In the genomic region with DNA sequence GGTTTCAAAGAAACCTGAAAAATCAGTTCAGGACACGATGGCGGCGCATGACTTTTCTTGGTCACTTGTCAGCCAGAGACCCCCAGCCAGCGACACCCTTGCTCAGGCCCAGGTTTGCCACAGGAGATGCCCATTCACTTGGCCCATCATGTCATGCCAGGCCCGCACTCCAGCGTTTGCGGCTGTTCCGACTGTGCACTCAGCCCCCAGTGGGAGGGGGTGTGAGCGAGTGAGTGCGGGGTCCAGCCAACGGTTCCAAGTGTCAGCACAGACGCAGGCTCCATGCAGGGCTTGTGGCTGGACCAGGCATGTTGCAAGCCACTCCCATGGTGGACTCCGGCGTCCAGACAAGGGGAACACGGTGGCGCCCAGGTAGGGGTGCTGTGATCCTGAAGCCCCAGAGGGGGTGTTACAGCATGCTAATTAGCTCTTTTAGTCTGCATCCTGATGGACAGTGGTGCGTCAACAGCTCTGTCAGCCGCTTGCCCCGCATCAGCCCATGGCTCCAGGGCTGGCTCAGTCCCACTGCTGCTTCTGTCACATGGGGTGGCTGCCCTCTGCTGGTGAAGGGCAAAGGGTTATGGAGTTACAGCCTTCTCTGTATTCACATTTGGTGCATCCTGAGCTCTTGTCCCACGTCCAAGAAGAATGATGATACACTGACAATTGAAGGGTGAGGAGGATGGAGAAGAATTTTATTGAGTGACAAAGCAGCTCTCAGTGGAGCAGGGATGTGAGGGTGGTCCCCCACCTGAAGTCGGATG, we compare ENCODE assay signal across 9 cellular contexts. TPM values are rescaled to one million over a fixed set of nuclear protein-coding genes. Genes with fewer than 3 reads are reported as not detected.
A peak's percentile ranks its signal among the peaks of the same experiment; 100 is the strongest.
DNase-seq lines count a peak whose midpoint lies in the region; ATAC-seq and TF ChIP-seq lines count a peak whose summit lies in the region.
"Had no signal": no experiment of that assay in that cellular context is flagged by ENCODE, and none has a peak within 500 bp of the region (broad histone marks: within the 10 kb centered on the region; RNA-seq: fewer than 3 reads in every experiment).

No MANE protein-coding gene starts in this region.

- CTCF ChIA-PET in AG04449 (lab: Yijun Ruan, JAX) = interaction anchor here (0.7 to 4.1 kb wide), 10 partner anchors 8 to 159 kb away, joined by 3 to 18 read pairs (median 4); no protein-coding TSS in a partner anchor

- POLR2A ChIA-PET in AG04449 (lab: Yijun Ruan, JAX) = no interaction called here

- no peak for ATAC-seq in GM21723 (IDR thresholded peaks at IDR 0.05; ENCODE audit: unreplicated experiment)
- ATAC-seq in HG02763 (IDR thresholded peaks at IDR 0.05; ENCODE audit: unreplicated experiment) = no peak

- DNase-seq in AG04449 (ENCODE audit: low read depth, low spot score) = no peak
- DNase-seq in T-helper 9 cell = peak; percentile 26
- peak; percentile 15 for DNase-seq in fibroblast of the aortic adventitia (ENCODE audit: low read depth)
- no peak for DNase-seq in superior temporal gyrus (ENCODE audit: extremely low spot score)
- no peak for DNase-seq in NCI-H2081 treated with DMSO at 0.1 percent for 48 hours (lab: John Stamatoyannopoulos, UW)
- DNase-seq: substantia nigra had no signal

- H3K4me3 ChIP-seq in AG04449 (ENCODE audit: low read depth, low read length) (no peak overlapping the region), fibroblast of the aortic adventitia (ENCODE audit: low read depth, low read length) (no peak overlapping the region)

- TF ChIP-seq CTCF in AG04449 (IDR thresholded peaks at IDR 0.05; ENCODE audit: insufficient read depth, low read length, missing control alignments) = peak; percentile 19
- TF ChIP-seq CTCF in GM12874 (IDR thresholded peaks at IDR 0.05; ENCODE audit: insufficient read depth, low read depth, low read length) = peak; percentile 22; the same call in 1 of the 2 replicates
- peak; percentile 35 for TF ChIP-seq CTCF in fibroblast of the aortic adventitia (IDR thresholded peaks at IDR 0.05; ENCODE audit: insufficient read depth, low read length)

RNA-seq across cellular contexts. Expression of a gene that starts 3.7 kb away (rescaled TPM):
- total RNA-seq in fibroblast of the aortic adventitia (ENCODE audit: low replicate concordance) = 54.8 and 98.0 TPM in 2 replicates

RNA-seq across cellular contexts. Expression of a gene that starts 37.0 kb away (rescaled TPM):
- 141 and 191 TPM in 2 replicates for total RNA-seq in fibroblast of the aortic adventitia (ENCODE audit: low replicate concordance)

Comparison
In these comparisons a context has a peak if more than half of its experiments do, and no peak if none do; other contexts are left out.
1. DNase-seq: peak in T-helper 9 cell (single experiment) and fibroblast of the aortic adventitia (single experiment); none in AG04449 (single experiment), superior temporal gyrus (single experiment) and NCI-H2081 treated with DMSO at 0.1 percent for 48 hours (single experiment).
2. Peak in every context shown above with its lines, with median percentiles within 50 percentile points of each other: CTCF ChIP-seq.